Comparison of ENCODE assay signal across 20 cellular contexts in the genomic region with DNA sequence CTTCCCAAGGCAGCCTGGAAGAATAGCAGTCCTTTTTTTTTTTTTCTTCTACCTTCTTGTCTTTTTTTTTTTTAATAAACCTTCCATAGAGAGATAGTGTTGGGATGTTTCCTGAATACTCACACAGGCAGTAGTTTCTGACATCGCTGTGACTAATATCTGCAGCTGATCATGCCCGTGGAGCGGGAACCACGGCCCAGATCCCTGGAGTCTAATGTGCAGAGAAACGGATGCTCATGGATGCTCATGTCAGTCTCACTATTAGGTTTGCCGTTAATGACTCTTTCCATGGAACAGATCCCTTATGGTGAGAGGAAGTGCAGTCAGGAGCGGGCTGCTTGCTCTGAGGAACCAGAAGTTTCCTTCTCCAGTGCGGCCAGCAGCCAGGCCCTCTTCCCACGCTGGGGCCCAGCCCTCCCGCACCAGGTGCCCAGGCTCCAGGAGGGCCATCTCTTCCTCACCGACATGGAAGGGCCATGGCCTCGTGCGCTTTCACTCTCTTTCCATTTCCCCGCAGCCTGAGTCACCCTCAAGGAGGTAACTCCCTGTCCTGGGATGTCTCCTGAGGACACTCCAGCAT.
DNase-seq lines count a peak whose midpoint lies in the region; ATAC-seq and TF ChIP-seq lines count a peak whose summit lies in the region.
"Had no signal": no experiment of that assay in that cellular context is flagged by ENCODE, and none has a peak within 500 bp of the region (broad histone marks: within the 10 kb centered on the region; RNA-seq: fewer than 3 reads in every experiment).

No MANE protein-coding gene starts in this region.

- DNase-seq in Peyer's patch (peak in 2 of 3 donors; percentile 9 to 24), dermis blood vessel endothelial cell (peak; percentile 33), mesenteric fat pad (ENCODE audit: low spot score) (peak; percentile 67), tibial nerve (ENCODE audit: low spot score in 2 of 2) (peak in 1 of 2 donors; percentile 22), AML-193 (lab: John Stamatoyannopoulos, UW) (no peak)
- DNase-seq: activated CD4-positive, alpha-beta T cell treated with anti-CD3 and anti-CD28 coated beads, Interleukin-2, amount 50 U/mL, for 4 hours; activated CD8-positive, alpha-beta memory T cell treated with anti-CD3 and anti-CD28 coated beads, Interleukin-2, amount 50 U/mL, for 4 hours; CD4-positive, CD25-positive, alpha-beta regulatory T cell; IMR-90; NCI-H510A treated with DMSO at 0.1 percent for 48 hours; nephron progenitor cell; SIG-M5; SW 1271 had no signal

- H3K27ac ChIP-seq in Peyer's patch: no peak overlapping the region
- peak overlapping the region; percentile 69 to 96 (median 88) for H3K27ac ChIP-seq in tibial nerve
- H3K27ac ChIP-seq: parathyroid adenoma, right atrium auricular region, spleen had no signal

- TF ChIP-seq CTCF in Peyer's patch (IDR thresholded peaks at IDR 0.05): no peak
- TF ChIP-seq CTCF in tibial nerve (IDR thresholded peaks at IDR 0.05): no peak

- TF ChIP-seq POLR2A in Peyer's patch (IDR thresholded peaks at IDR 0.05) (no peak), tibial nerve (IDR thresholded peaks at IDR 0.05) (no peak)

- H3K4me1 ChIP-seq in Peyer's patch: no peaks in the 10 kb centered on the region
- peaks cover 0 to 29% (median 17%) of the 10 kb centered on the region in 4 donors for H3K4me1 ChIP-seq in tibial nerve
- H3K4me1 ChIP-seq: parathyroid adenoma, right atrium auricular region, spleen had no signal

- H3K36me3 ChIP-seq in Peyer's patch: no peaks in the 10 kb centered on the region
- no peaks in the 10 kb centered on the region for H3K36me3 ChIP-seq in tibial nerve
- H3K36me3 ChIP-seq: right atrium auricular region, spleen had no signal

- no peak for TF ChIP-seq EP300 in tibial nerve (IDR thresholded peaks at IDR 0.05)

- ATAC-seq in HG03135 (IDR thresholded peaks at IDR 0.05; ENCODE audit: unreplicated experiment) (no peak), HG02763 (IDR thresholded peaks at IDR 0.05; ENCODE audit: unreplicated experiment) (no peak)
- ATAC-seq: GM12878, Panc1 had no signal

- no peaks in the 10 kb centered on the region for H3K9me3 ChIP-seq in Peyer's patch
- no peaks in the 10 kb centered on the region for H3K9me3 ChIP-seq in tibial nerve
- H3K9me3 ChIP-seq: right atrium auricular region, spleen had no signal

- H3K27me3 ChIP-seq in Peyer's patch: no peaks in the 10 kb centered on the region
- no peaks in the 10 kb centered on the region for H3K27me3 ChIP-seq in tibial nerve
- H3K27me3 ChIP-seq: right atrium auricular region had no signal

- 67 to 73% methylated on average over 14 of the region's 14 CpGs for WGBS in tibial nerve, 2 donors

- H3K4me3 ChIP-seq in Peyer's patch: no peak overlapping the region
- H3K4me3 ChIP-seq in tibial nerve: no peak overlapping the region
- H3K4me3 ChIP-seq: GM12878, right atrium auricular region, spleen had no signal

Comparison
In these comparisons a context has a peak if more than half of its experiments do, and no peak if none do; other contexts are left out.
1. DNase-seq: peak in Peyer's patch (2 of 3), dermis blood vessel endothelial cell (single experiment) and mesenteric fat pad (single experiment); none in AML-193 (0 of 2).
2. H3K27ac ChIP-seq: peak in tibial nerve (4 of 4); none in Peyer's patch (0 of 4).